In genomic region chr1:204014336-204014735, GRCh38 we compare ENCODE assay signal across 27 cellular contexts.
"Had no signal": no experiment of that assay in that cellular context is flagged by ENCODE, and none has a peak within 500 bp of the region (broad histone marks: within the 10 kb centered on the region; RNA-seq: fewer than 3 reads in every experiment).

No MANE protein-coding gene starts in this region.

- H3K4me1 ChIP-seq: colonic mucosa, esophagus squamous epithelium, gastrocnemius medialis, heart right ventricle, left lung had no signal

- H3K27me3 ChIP-seq: colonic mucosa, esophagus squamous epithelium, gastrocnemius medialis, left lung had no signal

- H3K9me3 ChIP-seq: colonic mucosa, esophagus squamous epithelium, gastrocnemius medialis, heart right ventricle, left lung, mucosa of descending colon had no signal

- ATAC-seq: effector memory CD8-positive, alpha-beta T cell; esophagus mucosa; gastrocnemius medialis; heart right ventricle; left cardiac atrium; left lung; left ventricle myocardium superior; mucosa of descending colon had no signal

- H3K36me3 ChIP-seq: colonic mucosa, esophagus squamous epithelium, gastrocnemius medialis, heart right ventricle, left lung had no signal

- H3K4me3 ChIP-seq: colonic mucosa, esophagus squamous epithelium, gastrocnemius medialis, heart right ventricle, left lung, lung, mucosa of descending colon had no signal

- FAIRE-seq: endometrium, islet of Langerhans, keratinocyte had no signal

- H3K27ac ChIP-seq: colonic mucosa, epithelial cell of prostate, esophagus squamous epithelium, gastrocnemius medialis, heart right ventricle, left lung had no signal

- DNase-seq: colonic mucosa; cortex of kidney; effector CD8-positive, alpha-beta T cell; effector memory CD8-positive, alpha-beta T cell; endodermal cell; erythroblast; esophagus squamous epithelium; foreskin fibroblast; foreskin melanocyte; gastrocnemius medialis; glutamatergic neuron; head of caudate nucleus; heart right ventricle; hippocampal formation; left cardiac atrium; left lung; left ventricle myocardium superior; mammary epithelial cell; mesendoderm; mucosa of descending colon; naive B cell had no signal
